13 cellular contexts compared by ENCODE assay signal in genomic region chr2:217954051-217954450, GRCh38. TPM values are rescaled to one million over a fixed set of nuclear protein-coding genes. Genes with fewer than 3 reads are reported as not detected.
A peak's percentile ranks its signal among the peaks of the same experiment; 100 is the strongest.
DNase-seq lines count a peak whose midpoint lies in the region; ATAC-seq and TF ChIP-seq lines count a peak whose summit lies in the region.
"Had no signal": no experiment of that assay in that cellular context is flagged by ENCODE, and none has a peak within 500 bp of the region (broad histone marks: within the 10 kb centered on the region; RNA-seq: fewer than 3 reads in every experiment).

No MANE protein-coding gene starts in this region.

- no peak for TF ChIP-seq CTCF in WERI-Rb-1 (IDR thresholded peaks at IDR 0.05; ENCODE audit: low read depth, low read length)

- H3K36me3 ChIP-seq in WERI-Rb-1 (no peaks in the 10 kb centered on the region), esophagus (ENCODE audit: control insufficient read depth in 2 of 2, insufficient read depth in 2 of 2, low read length in 1 of 2) (no peaks in the 10 kb centered on the region), mucosa of rectum (ENCODE audit: control insufficient read depth in 2 of 2, insufficient read depth in 2 of 2, low read length in 2 of 2) (no peaks in the 10 kb centered on the region)
- H3K36me3 ChIP-seq: cardiac muscle cell had no signal

- no peak overlapping the region for H3K4me3 ChIP-seq in WERI-Rb-1 (ENCODE audit: low read depth, low read length)
- no peak overlapping the region for H3K4me3 ChIP-seq in esophagus (ENCODE audit: low read depth in 1 of 2, low read length in 2 of 2)
- H3K4me3 ChIP-seq in mucosa of rectum (ENCODE audit: low read length in 2 of 2), result no peak overlapping the region
- H3K4me3 ChIP-seq: cardiac muscle cell had no signal

- H3K9me3 ChIP-seq in WERI-Rb-1 (ENCODE audit: severe bottlenecking), result no peaks in the 10 kb centered on the region
- no peaks in the 10 kb centered on the region for H3K9me3 ChIP-seq in esophagus (ENCODE audit: control insufficient read depth in 2 of 2, insufficient read depth in 1 of 2, low read depth in 1 of 2, low read length in 1 of 2)
- no peaks in the 10 kb centered on the region for H3K9me3 ChIP-seq in mucosa of rectum (ENCODE audit: control insufficient read depth in 2 of 2, low read length in 2 of 2)

- H3K9ac ChIP-seq in mucosa of rectum (ENCODE audit: low read depth in 1 of 2, low read length in 2 of 2), result no peak overlapping the region

- DNase-seq in WERI-Rb-1 (no peak), substantia nigra (lab: John Stamatoyannopoulos, UW) (no peak), HuH-7 (ENCODE audit: low spot score) (no peak)
- DNase-seq: activated naive CD4-positive, alpha-beta T cell treated with anti-CD3 and anti-CD28 coated beads for 36 hours; GOT3; NCI-H526 treated with DMSO at 0.1 percent for 48 hours; T-helper 1 cell had no signal

- no peak for ATAC-seq in HG03025 (IDR thresholded peaks at IDR 0.05; ENCODE audit: low FRiP score, unreplicated experiment)
- ATAC-seq in GM18873 (IDR thresholded peaks at IDR 0.05; ENCODE audit: low FRiP score, unreplicated experiment), result no peak
- no peak for ATAC-seq in GM21717 (IDR thresholded peaks at IDR 0.05; ENCODE audit: unreplicated experiment)

- 82 to 86% methylated on average over 9 of the region's 9 CpGs for WGBS in esophagus, 2 donors

- H3K27me3 ChIP-seq in WERI-Rb-1 (ENCODE audit: insufficient read depth, low read depth, severe bottlenecking) (no peaks in the 10 kb centered on the region), esophagus (ENCODE audit: control insufficient read depth in 1 of 2, insufficient read depth in 2 of 2, low read length in 2 of 2) (no peaks in the 10 kb centered on the region), mucosa of rectum (ENCODE audit: control insufficient read depth in 2 of 2, insufficient read depth in 2 of 2, low read length in 2 of 2) (no peaks in the 10 kb centered on the region)
- H3K27me3 ChIP-seq: cardiac muscle cell had no signal

- peaks cover 22 to 38% of the 10 kb centered on the region in 2 donors for H3K4me1 ChIP-seq in esophagus (ENCODE audit: control insufficient read depth in 2 of 2, insufficient read depth in 2 of 2, low read length in 1 of 2)
- H3K4me1 ChIP-seq in mucosa of rectum (ENCODE audit: control insufficient read depth in 2 of 2, insufficient read depth in 2 of 2, low read length in 2 of 2), result peaks cover 2 to 11% of the 10 kb centered on the region in 2 donors

- peak overlapping the region; percentile 33 for H3K27ac ChIP-seq in WERI-Rb-1
- H3K27ac ChIP-seq in esophagus (ENCODE audit: low read depth in 2 of 2, low read length in 1 of 2), result peak overlapping the region; percentile 75 to 88
- peak overlapping the region; percentile 58 to 72 for H3K27ac ChIP-seq in mucosa of rectum (ENCODE audit: low read depth in 2 of 2, low read length in 2 of 2)
- peak overlapping the region; percentile 7 for H3K27ac ChIP-seq in substantia nigra (ENCODE audit: low read depth, low read length, poor library complexity, severe bottlenecking)
- H3K27ac ChIP-seq: cardiac muscle cell had no signal

RNA-seq across cellular contexts. Expression of gene TNS1, which starts 48.7 kb away (rescaled TPM):
- polyA plus RNA-seq in esophagus, result 10 to 100 TPM; 28.3 to 39.0 TPM

Comparison
In these comparisons a context has a peak if more than half of its experiments do, and no peak if none do; other contexts are left out.
1. H3K27ac ChIP-seq: peak in every context shown above with its lines; median percentile 82 in esophagus; 65 in mucosa of rectum; 33 in WERI-Rb-1; 7 in substantia nigra.